In genomic region chr9:113220467-113221002, GRCh38 we compare ENCODE assay signal across 8 cellular contexts. TPM values are rescaled to one million over a fixed set of nuclear protein-coding genes. Genes with fewer than 3 reads are reported as not detected.
DNase-seq lines count a peak whose midpoint lies in the region; ATAC-seq and TF ChIP-seq lines count a peak whose summit lies in the region.

No MANE protein-coding gene starts in this region.

- H3K4me1 Mint-ChIP-seq in activated CD4-positive, alpha-beta T cell treated with anti-CD3 and anti-CD28 coated beads for 36 hours: peaks cover 46% of the 10 kb centered on the region

- peak; percentile 27 for ATAC-seq in activated CD4-positive, alpha-beta T cell treated with anti-CD3 and anti-CD28 coated beads for 36 hours
- ATAC-seq in psoas muscle (peak in 1 of 4 donors; percentile 1), GM21529 (IDR thresholded peaks at IDR 0.05; ENCODE audit: unreplicated experiment) (no peak), HG02852 (IDR thresholded peaks at IDR 0.05; ENCODE audit: unreplicated experiment) (no peak)

- no peaks in the 10 kb centered on the region for H3K9me3 Mint-ChIP-seq in activated CD4-positive, alpha-beta T cell treated with anti-CD3 and anti-CD28 coated beads for 36 hours (ENCODE audit: low read depth)

- TF ChIP-seq POLR2A in esophagus squamous epithelium (IDR thresholded peaks at IDR 0.05): no peak

- H3K4me1 ChIP-seq in esophagus squamous epithelium (peaks cover 19 to 70% (median 22%) of the 10 kb centered on the region in 3 donors), psoas muscle (peaks cover 22% of the 10 kb centered on the region)

- no peaks in the 10 kb centered on the region for H3K9me3 ChIP-seq in esophagus squamous epithelium
- H3K9me3 ChIP-seq in psoas muscle: no peaks in the 10 kb centered on the region

- H3K27ac Mint-ChIP-seq in activated CD4-positive, alpha-beta T cell treated with anti-CD3 and anti-CD28 coated beads for 36 hours: peak overlapping the region; percentile 93

- intact Hi-C loops in activated CD4-positive, alpha-beta T cell treated with anti-CD3 and anti-CD28 coated beads for 36 hours (cut with DNase I, micrococcal nuclease): loop anchor here (1.0 to 10.0 kb wide), 16 partner anchors 55 to 1590 kb away; partner anchors contain the start of genes ALAD (in 2 of the 2), C9orf43 (in 2 of the 2), CDC26 (in 2 of the 2) and POLE3 (in 2 of the 2)
- intact Hi-C loops in esophagus squamous epithelium (cut with DNase I): no loop called here
- intact Hi-C loops in psoas muscle (cut with DNase I): loop anchor here (2.0 kb wide), 1 partner anchor 54 kb away; the partner anchor contains the start of genes CDC26 (in 2 of the 2) and PRPF4 (in 2 of the 2)

- WGBS in esophagus squamous epithelium, 2 donors: 4 to 6% methylated on average over 11 of the region's 11 CpGs
- WGBS in psoas muscle, 3 donors: 4 to 7% (median 4%) methylated on average over 11 of the region's 11 CpGs

- TF ChIP-seq CTCF in esophagus squamous epithelium (IDR thresholded peaks at IDR 0.05): no peak
- TF ChIP-seq CTCF in psoas muscle (IDR thresholded peaks at IDR 0.05): no peak

- H3K27ac ChIP-seq in esophagus squamous epithelium: peak overlapping the region; percentile 86 to 93 (median 92)
- H3K27ac ChIP-seq in psoas muscle: peak overlapping the region; percentile 91

- CTCF ChIA-PET in activated CD4-positive, alpha-beta T cell treated with anti-CD3 and anti-CD28 coated beads for 36 hours (lab: Charles Lee): interaction anchor here (0.7 to 4.8 kb wide), 12 partner anchors 8 to 841 kb away, joined by 3 to 43 read pairs (median 4); partner anchors contain the start of genes C9orf43, CDC26, POLE3 and PRPF4

- peaks cover 0 to 3% (median 0%) of the 10 kb centered on the region in 3 donors for H3K36me3 ChIP-seq in esophagus squamous epithelium
- peaks cover 0 to 10% of the 10 kb centered on the region in 2 donors for H3K36me3 ChIP-seq in psoas muscle (ENCODE audit: insufficient read depth in 1 of 2, low read depth in 1 of 2)

- H3K4me3 Mint-ChIP-seq in activated CD4-positive, alpha-beta T cell treated with anti-CD3 and anti-CD28 coated beads for 36 hours: peak overlapping the region; percentile 89

- no peaks in the 10 kb centered on the region for H3K27me3 Mint-ChIP-seq in activated CD4-positive, alpha-beta T cell treated with anti-CD3 and anti-CD28 coated beads for 36 hours

- peak overlapping the region; percentile 65 to 92 (median 85) for H3K4me3 ChIP-seq in esophagus squamous epithelium
- H3K4me3 ChIP-seq in psoas muscle: peak overlapping the region; percentile 79

- no peaks in the 10 kb centered on the region for H3K27me3 ChIP-seq in esophagus squamous epithelium
- H3K27me3 ChIP-seq in psoas muscle (ENCODE audit: insufficient read depth in 3 of 3, low read length in 2 of 3): no peaks in the 10 kb centered on the region

- peak; percentile 10 for DNase-seq in activated CD4-positive, alpha-beta T cell treated with anti-CD3 and anti-CD28 coated beads for 36 hours
- DNase-seq in activated CD4-positive, alpha-beta T cell treated with anti-CD3 and anti-CD28 coated beads for 48 hours: no peak
- DNase-seq in SK-N-DZ (ENCODE audit: low spot score) (peak; percentile 5), esophagus squamous epithelium (lab: John Stamatoyannopoulos, UW) (no peak), psoas muscle (no peak), kidney glomerular epithelial cell (lab: John Stamatoyannopoulos, UW) (no peak)

- POLR2A ChIA-PET in activated CD4-positive, alpha-beta T cell treated with anti-CD3 and anti-CD28 coated beads for 36 hours (lab: Charles Lee): interaction anchor here (0.6 to 1.9 kb wide), 5 partner anchors 54 to 1014 kb away, joined by 3 to 9 read pairs (median 4); partner anchors contain the start of genes C9orf43, CDC26, POLE3 and SLC31A2

- H3K36me3 Mint-ChIP-seq in activated CD4-positive, alpha-beta T cell treated with anti-CD3 and anti-CD28 coated beads for 36 hours (ENCODE audit: low read depth): peaks cover 7% of the 10 kb centered on the region

RNA-seq across cellular contexts. Expression of gene FKBP15, which starts 0.5 kb away (rescaled TPM):
- 10 to 100 TPM; 34.0 to 44.2 TPM for total RNA-seq in activated CD4-positive, alpha-beta T cell treated with anti-CD3 and anti-CD28 coated beads for 36 hours
- polyA plus RNA-seq in SK-N-DZ (2014; cell fraction: cytosol; rRNA removed): 8.2 and 9.9 TPM in 2 replicates
- polyA plus RNA-seq in SK-N-DZ (2014; cell fraction: nucleus; rRNA removed): 20.3 and 29.3 TPM in 2 replicates
- 10 to 100 TPM; 17.7 to 23.3 (median 20.5) TPM for total RNA-seq in esophagus squamous epithelium
- 10 to 100 TPM; 13.6 to 18.4 (median 17.9) TPM for total RNA-seq in psoas muscle
- polyA plus RNA-seq in psoas muscle: 10 to 100 TPM; 10.5 to 15.8 (median 11.0) TPM

RNA-seq across cellular contexts. Expression of gene SLC31A1, which starts 0.8 kb away (rescaled TPM):
- 10 to 100 TPM; 14.8 to 18.2 TPM for total RNA-seq in activated CD4-positive, alpha-beta T cell treated with anti-CD3 and anti-CD28 coated beads for 36 hours
- 11.5 and 13.6 TPM in 2 replicates for polyA plus RNA-seq in SK-N-DZ (2014; cell fraction: cytosol; rRNA removed)
- 2.3 and 2.4 TPM in 2 replicates for polyA plus RNA-seq in SK-N-DZ (2014; cell fraction: nucleus; rRNA removed)
- 10 to 100 TPM; 11.0 to 23.4 (median 17.8) TPM for total RNA-seq in esophagus squamous epithelium
- 1 to 10 TPM; 4.1 to 6.7 (median 4.8) TPM for total RNA-seq in psoas muscle
- 10 to 100 TPM in 1 of 3 donors, 1 to 10 TPM in 2; 3.3 to 10.2 (median 9.5) TPM for polyA plus RNA-seq in psoas muscle

RNA-seq across cellular contexts. Expression of gene CDC26, which starts 54.8 kb away (rescaled TPM):
- total RNA-seq in activated CD4-positive, alpha-beta T cell treated with anti-CD3 and anti-CD28 coated beads for 36 hours: 10 to 100 TPM; 27.5 to 44.2 TPM
- 35.6 and 42.6 TPM in 2 replicates for polyA plus RNA-seq in SK-N-DZ (2014; cell fraction: cytosol; rRNA removed)
- 26.0 and 28.1 TPM in 2 replicates for polyA plus RNA-seq in SK-N-DZ (2014; cell fraction: nucleus; rRNA removed)
- 10 to 100 TPM; 20.5 to 42.4 (median 26.5) TPM for total RNA-seq in esophagus squamous epithelium
- total RNA-seq in psoas muscle: 10 to 100 TPM; 22.4 to 25.6 (median 24.0) TPM
- 100 to 1,000 TPM in 1 of 3 donors, 10 to 100 TPM in 2; 53.2 to 112 (median 75.0) TPM for polyA plus RNA-seq in psoas muscle

RNA-seq across cellular contexts. Expression of gene PRPF4, which starts 54.9 kb away (rescaled TPM):
- total RNA-seq in activated CD4-positive, alpha-beta T cell treated with anti-CD3 and anti-CD28 coated beads for 36 hours: 10 to 100 TPM; 51.5 to 53.1 TPM
- 44.0 and 45.5 TPM in 2 replicates for polyA plus RNA-seq in SK-N-DZ (2014; cell fraction: cytosol; rRNA removed)
- 20.9 and 21.4 TPM in 2 replicates for polyA plus RNA-seq in SK-N-DZ (2014; cell fraction: nucleus; rRNA removed)
- total RNA-seq in esophagus squamous epithelium (10 to 100 TPM; 11.4 to 19.0 (median 17.4) TPM), psoas muscle (10 to 100 TPM; 10.9 to 22.5 (median 19.8) TPM)
- polyA plus RNA-seq in psoas muscle: 10 to 100 TPM; 12.2 to 33.4 (median 30.4) TPM

Comparison
In these comparisons a context has a peak if more than half of its experiments do, and no peak if none do; other contexts are left out.
1. DNase-seq: peak in activated CD4-positive, alpha-beta T cell treated with anti-CD3 and anti-CD28 coated beads for 36 hours (single experiment) and SK-N-DZ (single experiment); none in activated CD4-positive, alpha-beta T cell treated with anti-CD3 and anti-CD28 coated beads for 48 hours (single experiment), esophagus squamous epithelium (single experiment), psoas muscle (0 of 2) and kidney glomerular epithelial cell (single experiment).